14 cellular contexts compared by ENCODE assay signal in the genomic region with DNA sequence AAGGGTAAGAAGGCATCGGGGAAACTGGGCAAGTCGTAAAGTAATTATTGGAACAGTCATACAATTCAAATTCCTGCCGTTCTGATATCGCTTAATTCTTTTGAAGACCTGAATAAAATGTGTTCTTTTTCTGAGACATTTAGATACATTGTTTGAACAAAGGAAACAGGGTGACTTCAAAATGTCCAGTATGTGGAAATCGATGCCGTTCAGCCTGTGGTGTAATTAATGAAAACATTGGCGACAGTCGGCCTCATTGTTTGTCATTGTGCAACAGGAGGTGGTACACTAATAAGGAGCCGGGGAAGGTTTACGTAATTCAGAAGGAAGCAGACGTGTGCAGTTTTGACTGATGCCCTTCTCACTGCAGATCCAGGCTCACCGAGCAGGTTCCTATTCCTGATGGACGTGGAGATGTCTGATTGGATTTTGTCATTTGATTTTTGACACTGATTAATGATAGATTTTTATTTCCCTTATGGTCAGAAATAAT.
A peak's percentile ranks its signal among the peaks of the same experiment; 100 is the strongest.
DNase-seq lines count a peak whose midpoint lies in the region; ATAC-seq and TF ChIP-seq lines count a peak whose summit lies in the region.
"Had no signal": no experiment of that assay in that cellular context is flagged by ENCODE, and none has a peak within 500 bp of the region (broad histone marks: within the 10 kb centered on the region; RNA-seq: fewer than 3 reads in every experiment).

No MANE protein-coding gene starts in this region.

- ATAC-seq in HG03521 (IDR thresholded peaks at IDR 0.05; ENCODE audit: unreplicated experiment) (no peak), GM21447 (IDR thresholded peaks at IDR 0.05; ENCODE audit: unreplicated experiment) (no peak)

- no peaks in the 10 kb centered on the region for H3K27me3 Mint-ChIP-seq in dendritic cell treated with granulocyte-macrophage colony-stimulating factor and Interleukin-4, amounts not matched to agents 40 ng/mL and 50 ng/mL, for 4 days
- H3K27me3 Mint-ChIP-seq in nephron progenitor cell (ENCODE audit: low read depth, poor library complexity): peaks cover 6% of the 10 kb centered on the region

- H3K9me3 Mint-ChIP-seq in dendritic cell treated with granulocyte-macrophage colony-stimulating factor and Interleukin-4, amounts not matched to agents 40 ng/mL and 50 ng/mL, for 4 days: no peaks in the 10 kb centered on the region
- no peaks in the 10 kb centered on the region for H3K9me3 Mint-ChIP-seq in nephron progenitor cell

- H3K4me1 Mint-ChIP-seq in dendritic cell treated with granulocyte-macrophage colony-stimulating factor and Interleukin-4, amounts not matched to agents 40 ng/mL and 50 ng/mL, for 4 days (ENCODE audit: low read depth): peaks cover 34% of the 10 kb centered on the region
- H3K4me1 Mint-ChIP-seq in nephron progenitor cell: peaks cover 20% of the 10 kb centered on the region

- no peak overlapping the region for H3K4me3 ChIP-seq in HEK293 (ENCODE audit: low read depth, low read length)
- H3K4me3 ChIP-seq in prostate gland: no peak overlapping the region
- H3K4me3 ChIP-seq: colonic mucosa, Peyer's patch, sigmoid colon had no signal

- POLR2A ChIA-PET in HEK293 (lab: Yijun Ruan, JAX): no interaction called here

- DNase-seq in NCI-H748 (lab: John Stamatoyannopoulos, UW; ENCODE audit: unreplicated experiment) (peak; percentile 92), prostate gland (ENCODE audit: low spot score) (peak; percentile 87), nephron progenitor cell (no peak), NCI-H1694 (lab: John Stamatoyannopoulos, UW) (no peak)
- DNase-seq: activated effector memory CD4-positive, alpha-beta T cell treated with Interleukin-2 at 50 U/mL for 16 hours; hypothalamus; sigmoid colon had no signal

- CTCF ChIA-PET in HEK293 (lab: Yijun Ruan, JAX): no interaction called here

- H3K4me1 ChIP-seq in HEK293 (ENCODE audit: control insufficient read depth, insufficient read depth, low read length) (no peaks in the 10 kb centered on the region), prostate gland (replicated peaks) (peaks cover 4% of the 10 kb centered on the region)
- H3K4me1 ChIP-seq: colonic mucosa had no signal

- TF ChIP-seq POLR2A in prostate gland (IDR thresholded peaks at IDR 0.05): no peak

- no peaks in the 10 kb centered on the region for H3K27me3 ChIP-seq in prostate gland (replicated peaks; ENCODE audit: insufficient read depth)
- H3K27me3 ChIP-seq: colonic mucosa, Peyer's patch, sigmoid colon had no signal

- H3K27ac ChIP-seq in HEK293 (ENCODE audit: extremely low read depth, low read depth, low read length) (no peak overlapping the region), prostate gland (peak overlapping the region; percentile 71 to 75)
- H3K27ac ChIP-seq: colonic mucosa, KMS-11, sigmoid colon had no signal

- WGBS in prostate gland: 23% methylated on average over 13 of the region's 13 CpGs

- H3K27ac Mint-ChIP-seq in dendritic cell treated with granulocyte-macrophage colony-stimulating factor and Interleukin-4, amounts not matched to agents 40 ng/mL and 50 ng/mL, for 4 days: peak overlapping the region; percentile 50
- H3K27ac Mint-ChIP-seq in nephron progenitor cell: no peak overlapping the region

- H3K9me3 ChIP-seq in HEK293 (ENCODE audit: control insufficient read depth, insufficient read depth, low read depth, low read length) (no peaks in the 10 kb centered on the region), prostate gland (no peaks in the 10 kb centered on the region)
- H3K9me3 ChIP-seq: colonic mucosa, Peyer's patch, sigmoid colon had no signal

- peaks cover 4% of the 10 kb centered on the region for H3K36me3 Mint-ChIP-seq in dendritic cell treated with granulocyte-macrophage colony-stimulating factor and Interleukin-4, amounts not matched to agents 40 ng/mL and 50 ng/mL, for 4 days (ENCODE audit: low read depth)
- H3K36me3 Mint-ChIP-seq in nephron progenitor cell (ENCODE audit: low read depth): no peaks in the 10 kb centered on the region

- intact Hi-C loops in dendritic cell treated with granulocyte-macrophage colony-stimulating factor and Interleukin-4, amounts not matched to agents 40 ng/mL and 50 ng/mL, for 4 days (cut with micrococcal nuclease): no loop called here
- intact Hi-C loops in prostate gland (cut with DNase I): no loop called here

- TF ChIP-seq CTCF in HEK293 (tag by site-specific recombination; IDR thresholded peaks at IDR 0.05) (no peak), prostate gland (IDR thresholded peaks at IDR 0.05) (no peak), nephron progenitor cell (IDR thresholded peaks at IDR 0.05) (no peak)

- no peak overlapping the region for H3K4me3 Mint-ChIP-seq in dendritic cell treated with granulocyte-macrophage colony-stimulating factor and Interleukin-4, amounts not matched to agents 40 ng/mL and 50 ng/mL, for 4 days
- no peak overlapping the region for H3K4me3 Mint-ChIP-seq in nephron progenitor cell

- no peaks in the 10 kb centered on the region for H3K36me3 ChIP-seq in HEK293 (ENCODE audit: control insufficient read depth in 2 of 2, insufficient read depth in 1 of 2, low read length in 2 of 2)
- no peaks in the 10 kb centered on the region for H3K36me3 ChIP-seq in prostate gland
- H3K36me3 ChIP-seq: colonic mucosa, Peyer's patch, sigmoid colon had no signal

TF ChIP-seq in HEK293, 187 proteins besides CTCF, POLR2A, EP300 and RAD21:
- TF ChIP-seq SCRT2 (tag by site-specific recombination; IDR thresholded peaks at IDR 0.05): peak; percentile 79
- TF ChIP-seq ZNF629 (tag by site-specific recombination; IDR thresholded peaks at IDR 0.05): 0 out of 2 replicates have a peak, but pooled peaks have one; percentile 13
- TF ChIP-seq GLI2 (tag by site-specific recombination; IDR thresholded peaks at IDR 0.05; ENCODE audit: borderline replicate concordance, low read depth): no peak
- 0 out of 2 replicates have a peak, but pooled peaks have one; percentile 20 for TF ChIP-seq ZNF10 (tag by site-specific recombination; IDR thresholded peaks at IDR 0.05)

Comparison
In these comparisons a context has a peak if more than half of its experiments do, and no peak if none do; other contexts are left out.
1. DNase-seq: peak in NCI-H748 (single experiment) and prostate gland (single experiment); none in nephron progenitor cell (single experiment) and NCI-H1694 (single experiment).